Comparison of ENCODE assay signal across 8 cellular contexts in the genomic region with DNA sequence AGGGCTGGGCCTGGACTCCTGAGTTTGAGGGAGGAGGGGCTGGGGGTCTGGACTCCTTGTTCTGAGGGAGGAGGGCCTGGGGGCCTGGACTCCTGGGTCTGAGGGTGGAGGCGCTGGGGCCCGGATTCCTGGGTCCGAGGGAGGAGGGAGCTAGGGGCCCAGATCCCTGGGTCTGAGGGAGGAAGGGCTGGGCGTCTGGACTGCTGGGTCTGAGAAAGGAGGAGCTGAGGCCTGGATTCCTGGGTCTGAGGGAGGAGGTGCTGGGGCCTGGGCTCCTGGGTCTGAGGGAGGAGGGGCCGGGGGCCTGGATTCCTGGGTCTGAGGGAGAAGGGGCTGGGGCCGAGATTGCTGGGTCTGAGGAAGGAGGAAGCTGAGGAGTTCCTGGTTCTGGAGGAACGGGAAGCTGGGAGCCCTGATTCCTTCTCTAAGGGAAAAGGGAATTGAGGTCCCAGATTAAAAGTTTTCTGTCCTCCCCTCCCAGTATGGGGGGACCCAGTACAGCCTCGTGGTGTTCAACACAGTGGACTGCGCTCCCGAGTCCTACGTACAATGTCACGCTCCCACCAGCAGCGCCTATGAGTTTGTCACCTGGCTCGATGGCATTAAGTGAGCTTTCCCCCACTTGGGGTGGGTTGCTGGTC. TPM values are rescaled to one million over a fixed set of nuclear protein-coding genes. Genes with fewer than 3 reads are reported as not detected.
DNase-seq lines count a peak whose midpoint lies in the region; ATAC-seq, FAIRE-seq and TF ChIP-seq lines count a peak whose summit lies in the region.

No MANE protein-coding gene starts in this region.

- TF ChIP-seq POLR2A in endothelial cell of umbilical vein (IDR thresholded peaks at IDR 0.05; ENCODE audit: low read depth, low read length), result no peak

- CTCF ChIA-PET in endothelial cell of umbilical vein (lab: Charles Lee), result interaction anchor here (1.8 kb wide), 1 partner anchor 31 kb away, joined by 6 read pairs; no protein-coding TSS in a partner anchor

- peak overlapping the region; percentile 83 to 95 (median 90) for H3K4me3 ChIP-seq in endothelial cell of umbilical vein (replicated peaks in 1 of 3; ENCODE audit: insufficient read depth in 1 of 3, low read depth in 1 of 3, low read length in 3 of 3)
- H3K4me3 ChIP-seq in pancreas, result peak overlapping the region; percentile 55 to 91 (median 63)

- FAIRE-seq in endothelial cell of umbilical vein (lab: Jason Lieb, UNC), result peak; percentile 4
- FAIRE-seq in pancreas (lab: Jason Lieb, UNC), result no peak

- no peak for ATAC-seq in pancreas
- ATAC-seq in GM18907 (IDR thresholded peaks at IDR 0.05; ENCODE audit: unreplicated experiment), result no peak

- BruUV-seq in endothelial cell of umbilical vein (replicated peaks; lab: Mats Ljungman, UMichigan), result no TSS peak

- H3K4me1 ChIP-seq in endothelial cell of umbilical vein (ENCODE audit: control insufficient read depth, extremely low read depth, insufficient read depth, low read length) (peaks cover 18% of the 10 kb centered on the region), pancreas (peaks cover 25 to 30% (median 25%) of the 10 kb centered on the region in 3 donors)

- H3K9ac ChIP-seq in endothelial cell of umbilical vein (replicated peaks; ENCODE audit: extremely low read depth, insufficient read depth, low read length), result peak overlapping the region; percentile 91

- peak; percentile 29 for DNase-seq in ELF-1 (ENCODE audit: low read depth, low spot score)
- DNase-seq in OCI-M1 (lab: John Stamatoyannopoulos, UW), result peak; percentile 60
- DNase-seq in endothelial cell of umbilical vein (ENCODE audit: low read depth, low spot score), result no peak
- DNase-seq in pancreas, result peak in 2 of 6 donors; percentile 45 to 67
- no peak for DNase-seq in NCI-H524 (lab: John Stamatoyannopoulos, UW)
- DNase-seq in occipital lobe (lab: John Stamatoyannopoulos, UW), result no peak
- no peak for DNase-seq in NCI-H1105 treated with DMSO at 0.1 percent for 48 hours (lab: John Stamatoyannopoulos, UW)

- H3K79me2 ChIP-seq in endothelial cell of umbilical vein (ENCODE audit: control insufficient read depth, insufficient read depth, low read length), result peaks cover 24% of the 10 kb centered on the region

- H3K27me3 ChIP-seq in endothelial cell of umbilical vein (ENCODE audit: control insufficient read depth in 2 of 2, insufficient read depth in 2 of 2, low read length in 2 of 2), result no peaks in the 10 kb centered on the region
- no peaks in the 10 kb centered on the region for H3K27me3 ChIP-seq in pancreas

- intact Hi-C loops in endothelial cell of umbilical vein (cut with micrococcal nuclease), result no loop called here
- intact Hi-C loops in pancreas (cut with DNase I), result no loop called here

- H2AFZ ChIP-seq in endothelial cell of umbilical vein (ENCODE audit: low read depth, low read length), result peak overlapping the region; percentile 93

- H4K20me1 ChIP-seq in endothelial cell of umbilical vein (replicated peaks; ENCODE audit: control insufficient read depth, extremely low read depth, insufficient read depth, low read length), result no peaks in the 10 kb centered on the region

- dilution Hi-C loops in endothelial cell of umbilical vein (cut with MboI; ENCODE audit: extremely low pct_ligation_motif_present, low sequenced_read_pairs), result no loop called here

- WGBS in pancreas, 2 donors, result 9 to 13% methylated on average over 12 to 14 of the region's 14 CpGs

- peak overlapping the region; percentile 89 for H3K27ac ChIP-seq in endothelial cell of umbilical vein (ENCODE audit: insufficient read depth, low read depth, low read length)
- peak overlapping the region; percentile 95 to 99 (median 96) for H3K27ac ChIP-seq in pancreas

- peak overlapping the region; percentile 95 for H3K4me2 ChIP-seq in endothelial cell of umbilical vein (ENCODE audit: insufficient read depth, low read length)

- no peaks in the 10 kb centered on the region for H3K9me3 ChIP-seq in endothelial cell of umbilical vein (replicated peaks; ENCODE audit: control insufficient read depth, insufficient read depth, low read length)
- H3K9me3 ChIP-seq in pancreas, result no peaks in the 10 kb centered on the region

- H3K36me3 ChIP-seq in endothelial cell of umbilical vein (ENCODE audit: control insufficient read depth in 2 of 2, extremely low read depth in 1 of 2, insufficient read depth in 2 of 2, low read length in 2 of 2) (peaks cover 0 to 5% of the 10 kb centered on the region in 2 experiments), pancreas (peaks cover 0 to 7% (median 0%) of the 10 kb centered on the region in 3 donors)

- no peaks in the 10 kb centered on the region for H3K9me1 ChIP-seq in endothelial cell of umbilical vein (replicated peaks; ENCODE audit: control insufficient read depth, extremely low read depth, insufficient read depth, low read length)

- TF ChIP-seq CTCF in endothelial cell of umbilical vein (IDR thresholded peaks at IDR 0.05; ENCODE audit: extremely low read depth in 1 of 2, insufficient read depth in 1 of 2, low read depth in 1 of 2, low read length in 2 of 2) (no peak), pancreas (IDR thresholded peaks at IDR 0.05) (no peak)

- POLR2A ChIA-PET in endothelial cell of umbilical vein (lab: Charles Lee), result no interaction called here

TF ChIP-seq in endothelial cell of umbilical vein, 7 proteins besides CTCF, POLR2A, EP300 and RAD21 (continues in another document):
- TF ChIP-seq POLR2AphosphoS5 (IDR thresholded peaks at IDR 0.05; ENCODE audit: insufficient read depth, low read depth, low read length) (no peak), MYC (IDR thresholded peaks at IDR 0.05; ENCODE audit: low read depth, low read length) (no peak)

RNA-seq across cellular contexts. Expression of a gene that starts 0.7 kb away (rescaled TPM):
- 55.8 and 62.9 TPM in 2 replicates for total RNA-seq in endothelial cell of umbilical vein
- polyA plus RNA-seq in endothelial cell of umbilical vein, result 28.3 and 31.7 TPM in 2 replicates
- polyA plus RNA-seq in endothelial cell of umbilical vein (2011; cell fraction: cytosol; rRNA removed), result 35.2 and 36.0 TPM in 2 replicates
- polyA plus RNA-seq in endothelial cell of umbilical vein (2011; cell fraction: nucleus; rRNA removed), result 89.2 and 105 TPM in 2 replicates
- polyA plus RNA-seq in endothelial cell of umbilical vein (2012), result 40.9 and 52.4 TPM in 2 replicates
- polyA minus RNA-seq in endothelial cell of umbilical vein, result 43.3 and 48.4 TPM in 2 replicates
- polyA minus RNA-seq in endothelial cell of umbilical vein (2011; cell fraction: cytosol; rRNA and poly(A)+ RNA removed), result 25.2 TPM
- polyA minus RNA-seq in endothelial cell of umbilical vein (2011; cell fraction: nucleus; rRNA and poly(A)+ RNA removed), result 32.5 and 39.6 TPM in 2 replicates
- 10 to 100 TPM; 19.4 to 34.9 (median 24.3) TPM for total RNA-seq in pancreas
- polyA plus RNA-seq in pancreas, result 10 to 100 TPM; 56.8 to 60.0 TPM
- total RNA-seq in occipital lobe, result 12.8 TPM

RNA-seq across cellular contexts. Expression of a gene that starts 5.7 kb away (rescaled TPM):
- 14.0 and 15.3 TPM in 2 replicates for total RNA-seq in endothelial cell of umbilical vein
- 12.3 and 14.5 TPM in 2 replicates for polyA plus RNA-seq in endothelial cell of umbilical vein
- 10.7 and 12.5 TPM in 2 replicates for polyA plus RNA-seq in endothelial cell of umbilical vein (2011; cell fraction: cytosol; rRNA removed)
- 15.1 and 15.3 TPM in 2 replicates for polyA plus RNA-seq in endothelial cell of umbilical vein (2011; cell fraction: nucleus; rRNA removed)
- polyA plus RNA-seq in endothelial cell of umbilical vein (2012), result 7.9 and 13.3 TPM in 2 replicates
- polyA minus RNA-seq in endothelial cell of umbilical vein, result 6.8 and 11.8 TPM in 2 replicates
- polyA minus RNA-seq in endothelial cell of umbilical vein (2011; cell fraction: cytosol; rRNA and poly(A)+ RNA removed), result not detected
- 3.1 and 4.6 TPM in 2 replicates for polyA minus RNA-seq in endothelial cell of umbilical vein (2011; cell fraction: nucleus; rRNA and poly(A)+ RNA removed)
- 10 to 100 TPM in 3 of 6 donors, 1 to 10 TPM in 3; 8.8 to 22.3 (median 12.1) TPM for total RNA-seq in pancreas
- polyA plus RNA-seq in pancreas, result 10 to 100 TPM; 24.3 to 30.3 TPM
- 21.7 TPM for total RNA-seq in occipital lobe

RNA-seq across cellular contexts. Expression of a gene that starts 32.1 kb away (rescaled TPM):
- total RNA-seq in endothelial cell of umbilical vein (184 and 187 TPM in 2 replicates), pancreas (100 to 1,000 TPM in 1 of 6 donors, 10 to 100 TPM in 5; 48.8 to 116 (median 72.8) TPM), occipital lobe (99.2 TPM)
- polyA plus RNA-seq in endothelial cell of umbilical vein (116 and 125 TPM in 2 replicates), pancreas (100 to 1,000 TPM; 177 to 191 TPM)
- polyA plus RNA-seq in endothelial cell of umbilical vein (2011; cell fraction: cytosol; rRNA removed), result 93.1 and 118 TPM in 2 replicates
- 257 and 302 TPM in 2 replicates for polyA plus RNA-seq in endothelial cell of umbilical vein (2011; cell fraction: nucleus; rRNA removed)
- polyA plus RNA-seq in endothelial cell of umbilical vein (2012), result 96.0 and 145 TPM in 2 replicates
- polyA minus RNA-seq in endothelial cell of umbilical vein, result 55.3 and 80.9 TPM in 2 replicates
- 56.8 TPM for polyA minus RNA-seq in endothelial cell of umbilical vein (2011; cell fraction: cytosol; rRNA and poly(A)+ RNA removed)
- 61.0 and 83.2 TPM in 2 replicates for polyA minus RNA-seq in endothelial cell of umbilical vein (2011; cell fraction: nucleus; rRNA and poly(A)+ RNA removed)

RNA-seq across cellular contexts. Expression of a gene that starts 48.6 kb away (rescaled TPM):
- 112 and 114 TPM in 2 replicates for total RNA-seq in endothelial cell of umbilical vein
- polyA plus RNA-seq in endothelial cell of umbilical vein, result 39.4 and 48.4 TPM in 2 replicates
- 15.1 and 23.9 TPM in 2 replicates for polyA plus RNA-seq in endothelial cell of umbilical vein (2011; cell fraction: cytosol; rRNA removed)
- 204 and 217 TPM in 2 replicates for polyA plus RNA-seq in endothelial cell of umbilical vein (2011; cell fraction: nucleus; rRNA removed)
- polyA plus RNA-seq in endothelial cell of umbilical vein (2012), result 40.6 and 46.0 TPM in 2 replicates
- 18.4 and 25.4 TPM in 2 replicates for polyA minus RNA-seq in endothelial cell of umbilical vein
- polyA minus RNA-seq in endothelial cell of umbilical vein (2011; cell fraction: cytosol; rRNA and poly(A)+ RNA removed), result 20.7 TPM
- 49.5 and 90.5 TPM in 2 replicates for polyA minus RNA-seq in endothelial cell of umbilical vein (2011; cell fraction: nucleus; rRNA and poly(A)+ RNA removed)
- total RNA-seq in pancreas, result 10 to 100 TPM; 28.7 to 52.4 (median 34.6) TPM
- 100 to 1,000 TPM in 1 of 2 donors, 10 to 100 TPM in 1; 76.0 to 154 TPM for polyA plus RNA-seq in pancreas
- 24.0 TPM for total RNA-seq in occipital lobe

RNA-seq across cellular contexts. Expression of a gene that starts 52.0 kb away (rescaled TPM):
- total RNA-seq in endothelial cell of umbilical vein, result 108 TPM in 2 replicates
- polyA plus RNA-seq in endothelial cell of umbilical vein, result 113 and 114 TPM in 2 replicates
- 80.4 and 101 TPM in 2 replicates for polyA plus RNA-seq in endothelial cell of umbilical vein (2011; cell fraction: cytosol; rRNA removed)
- polyA plus RNA-seq in endothelial cell of umbilical vein (2011; cell fraction: nucleus; rRNA removed), result 97.8 TPM in 2 replicates
- polyA plus RNA-seq in endothelial cell of umbilical vein (2012), result 75.0 and 114 TPM in 2 replicates
- polyA minus RNA-seq in endothelial cell of umbilical vein, result 104 and 122 TPM in 2 replicates
- polyA minus RNA-seq in endothelial cell of umbilical vein (2011; cell fraction: cytosol; rRNA and poly(A)+ RNA removed), result 80.2 TPM
- polyA minus RNA-seq in endothelial cell of umbilical vein (2011; cell fraction: nucleus; rRNA and poly(A)+ RNA removed), result 45.7 and 60.4 TPM in 2 replicates
- 10 to 100 TPM; 29.3 to 42.8 (median 34.2) TPM for total RNA-seq in pancreas
- polyA plus RNA-seq in pancreas, result 10 to 100 TPM; 27.1 to 29.0 TPM
- total RNA-seq in occipital lobe, result 49.0 TPM

Comparison
In these comparisons a context has a peak if more than half of its experiments do, and no peak if none do; other contexts are left out.
1. DNase-seq: peak in ELF-1 (single experiment) and OCI-M1 (single experiment); none in endothelial cell of umbilical vein (single experiment), NCI-H524 (0 of 2), occipital lobe (single experiment) and NCI-H1105 treated with DMSO at 0.1 percent for 48 hours (single experiment).